2 cellular contexts compared by ENCODE assay signal in the genomic region with DNA sequence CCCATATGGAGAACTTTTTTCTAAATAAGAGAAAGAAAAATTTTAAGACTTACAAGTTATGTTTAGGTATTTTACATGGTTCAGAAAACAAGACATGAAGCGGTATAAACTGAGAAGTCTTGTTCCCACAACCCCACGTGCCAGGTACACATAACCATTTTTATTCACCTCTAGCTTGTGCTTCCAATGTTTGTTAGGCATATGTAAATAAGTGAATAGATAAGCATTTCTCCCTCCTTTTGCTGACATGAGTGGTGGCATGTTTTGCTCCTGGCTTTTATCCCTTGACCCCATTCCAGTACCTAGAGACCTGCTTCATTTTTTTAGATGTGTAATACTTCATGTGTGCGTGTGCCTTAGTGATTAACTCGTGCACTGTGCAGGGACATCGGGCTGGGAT.
TF ChIP-seq lines count a peak whose summit lies in the region.

No MANE protein-coding gene starts in this region.

TF ChIP-seq in SK-N-SH, 30 proteins besides CTCF, POLR2A, EP300 and RAD21 (continued from another document):
- no peak for TF ChIP-seq ZBTB33 (IDR thresholded peaks at IDR 0.05; ENCODE audit: borderline replicate concordance, low read depth)
- no peak for TF ChIP-seq GABPA (IDR thresholded peaks at IDR 0.05; ENCODE audit: low read depth)
- TF ChIP-seq MEF2A (IDR thresholded peaks at IDR 0.05; ENCODE audit: borderline replicate concordance, low read depth) = no peak
- TF ChIP-seq FOXM1 (IDR thresholded peaks at IDR 0.05; ENCODE audit: low read depth) = no peak
- no peak for TF ChIP-seq GATA2 (CRISPR knock-in tag; IDR thresholded peaks at IDR 0.05)
- no peak for TF ChIP-seq MXI1 (IDR thresholded peaks at IDR 0.05; ENCODE audit: low read depth, low read length)
- TF ChIP-seq TEAD4 (IDR thresholded peaks at IDR 0.05; ENCODE audit: borderline replicate concordance, insufficient read depth) = no peak
- TF ChIP-seq, protein P1, sequence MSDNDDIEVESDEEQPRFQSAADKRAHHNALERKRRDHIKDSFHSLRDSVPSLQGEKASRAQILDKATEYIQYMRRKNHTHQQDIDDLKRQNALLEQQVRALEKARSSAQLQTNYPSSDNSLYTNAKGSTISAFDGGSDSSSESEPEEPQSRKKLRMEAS (IDR thresholded peaks at IDR 0.05; ENCODE audit: low read depth) = no peak
- TF ChIP-seq EZH2phosphoT487 (IDR thresholded peaks at IDR 0.05; ENCODE audit: borderline replicate concordance, low read depth) = no peak
- no peak for TF ChIP-seq CHD2 (IDR thresholded peaks at IDR 0.05; ENCODE audit: low read length, partially characterized antibody)
- no peak for TF ChIP-seq NRF1 (IDR thresholded peaks at IDR 0.05; ENCODE audit: low read depth, low read length)
- no peak for TF ChIP-seq RCOR1 (IDR thresholded peaks at IDR 0.05; ENCODE audit: low read length)
- TF ChIP-seq, protein P2, sequence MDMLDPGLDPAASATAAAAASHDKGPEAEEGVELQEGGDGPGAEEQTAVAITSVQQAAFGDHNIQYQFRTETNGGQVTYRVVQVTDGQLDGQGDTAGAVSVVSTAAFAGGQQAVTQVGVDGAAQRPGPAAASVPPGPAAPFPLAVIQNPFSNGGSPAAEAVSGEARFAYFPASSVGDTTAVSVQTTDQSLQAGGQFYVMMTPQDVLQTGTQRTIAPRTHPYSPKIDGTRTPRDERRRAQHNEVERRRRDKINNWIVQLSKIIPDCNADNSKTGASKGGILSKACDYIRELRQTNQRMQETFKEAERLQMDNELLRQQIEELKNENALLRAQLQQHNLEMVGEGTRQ (IDR thresholded peaks at IDR 0.05; ENCODE audit: borderline replicate concordance, low read depth, low read length) = no peak

TF ChIP-seq in SK-N-SH treated with all-trans-retinoic acid at 6 μM for 48 hours, 23 proteins besides CTCF, POLR2A, EP300 and RAD21 (continued from another document):
- TF ChIP-seq, protein P3, sequence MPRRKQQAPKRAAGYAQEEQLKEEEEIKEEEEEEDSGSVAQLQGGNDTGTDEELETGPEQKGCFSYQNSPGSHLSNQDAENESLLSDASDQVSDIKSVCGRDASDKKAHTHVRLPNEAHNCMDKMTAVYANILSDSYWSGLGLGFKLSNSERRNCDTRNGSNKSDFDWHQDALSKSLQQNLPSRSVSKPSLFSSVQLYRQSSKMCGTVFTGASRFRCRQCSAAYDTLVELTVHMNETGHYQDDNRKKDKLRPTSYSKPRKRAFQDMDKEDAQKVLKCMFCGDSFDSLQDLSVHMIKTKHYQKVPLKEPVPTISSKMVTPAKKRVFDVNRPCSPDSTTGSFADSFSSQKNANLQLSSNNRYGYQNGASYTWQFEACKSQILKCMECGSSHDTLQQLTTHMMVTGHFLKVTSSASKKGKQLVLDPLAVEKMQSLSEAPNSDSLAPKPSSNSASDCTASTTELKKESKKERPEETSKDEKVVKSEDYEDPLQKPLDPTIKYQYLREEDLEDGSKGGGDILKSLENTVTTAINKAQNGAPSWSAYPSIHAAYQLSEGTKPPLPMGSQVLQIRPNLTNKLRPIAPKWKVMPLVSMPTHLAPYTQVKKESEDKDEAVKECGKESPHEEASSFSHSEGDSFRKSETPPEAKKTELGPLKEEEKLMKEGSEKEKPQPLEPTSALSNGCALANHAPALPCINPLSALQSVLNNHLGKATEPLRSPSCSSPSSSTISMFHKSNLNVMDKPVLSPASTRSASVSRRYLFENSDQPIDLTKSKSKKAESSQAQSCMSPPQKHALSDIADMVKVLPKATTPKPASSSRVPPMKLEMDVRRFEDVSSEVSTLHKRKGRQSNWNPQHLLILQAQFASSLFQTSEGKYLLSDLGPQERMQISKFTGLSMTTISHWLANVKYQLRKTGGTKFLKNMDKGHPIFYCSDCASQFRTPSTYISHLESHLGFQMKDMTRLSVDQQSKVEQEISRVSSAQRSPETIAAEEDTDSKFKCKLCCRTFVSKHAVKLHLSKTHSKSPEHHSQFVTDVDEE (CRISPR knock-in tag; IDR thresholded peaks at IDR 0.05) = no peak
- TF ChIP-seq PPARA (CRISPR knock-in tag; IDR thresholded peaks at IDR 0.05; ENCODE audit: borderline replicate concordance) (no peak), GLIS3 (CRISPR knock-in tag; IDR thresholded peaks at IDR 0.05) (no peak), ISL1 (CRISPR knock-in tag; IDR thresholded peaks at IDR 0.05) (no peak), ESRRG (CRISPR knock-in tag; IDR thresholded peaks at IDR 0.05) (no peak), TCF4 (CRISPR knock-in tag; IDR thresholded peaks at IDR 0.05; ENCODE audit: borderline replicate concordance) (no peak), SNAI2 (CRISPR knock-in tag; IDR thresholded peaks at IDR 0.05) (no peak), OSR1 (CRISPR knock-in tag; IDR thresholded peaks at IDR 0.05) (no peak), BACH2 (CRISPR knock-in tag; IDR thresholded peaks at IDR 0.05; ENCODE audit: borderline replicate concordance) (no peak), ZNF8 (CRISPR knock-in tag; IDR thresholded peaks at IDR 0.05) (no peak), ZC3H10 (CRISPR knock-in tag; IDR thresholded peaks at IDR 0.05) (no peak), ZFP3 (CRISPR knock-in tag; IDR thresholded peaks at IDR 0.05) (no peak)
- TF ChIP-seq, protein P4, sequence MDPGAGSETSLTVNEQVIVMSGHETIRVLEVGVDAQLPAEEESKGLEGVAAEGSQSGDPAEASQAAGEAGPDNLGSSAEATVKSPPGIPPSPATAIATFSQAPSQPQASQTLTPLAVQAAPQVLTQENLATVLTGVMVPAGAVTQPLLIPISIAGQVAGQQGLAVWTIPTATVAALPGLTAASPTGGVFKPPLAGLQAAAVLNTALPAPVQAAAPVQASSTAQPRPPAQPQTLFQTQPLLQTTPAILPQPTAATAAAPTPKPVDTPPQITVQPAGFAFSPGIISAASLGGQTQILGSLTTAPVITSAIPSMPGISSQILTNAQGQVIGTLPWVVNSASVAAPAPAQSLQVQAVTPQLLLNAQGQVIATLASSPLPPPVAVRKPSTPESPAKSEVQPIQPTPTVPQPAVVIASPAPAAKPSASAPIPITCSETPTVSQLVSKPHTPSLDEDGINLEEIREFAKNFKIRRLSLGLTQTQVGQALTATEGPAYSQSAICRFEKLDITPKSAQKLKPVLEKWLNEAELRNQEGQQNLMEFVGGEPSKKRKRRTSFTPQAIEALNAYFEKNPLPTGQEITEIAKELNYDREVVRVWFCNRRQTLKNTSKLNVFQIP (CRISPR knock-in tag; IDR thresholded peaks at IDR 0.05; ENCODE audit: borderline replicate concordance, low read depth) = no peak
